ENCODE assay signal across 12 cellular contexts in genomic region chr21:39000496-39000895, GRCh38.
DNase-seq lines count a peak whose midpoint lies in the region; ATAC-seq, FAIRE-seq and TF ChIP-seq lines count a peak whose summit lies in the region.
"Had no signal": no experiment of that assay in that cellular context is flagged by ENCODE, and none has a peak within 500 bp of the region (broad histone marks: within the 10 kb centered on the region; RNA-seq: fewer than 3 reads in every experiment).

No MANE protein-coding gene starts in this region.

- in situ Hi-C loops in HepG2 (cut with HindIII; ENCODE audit: extremely low pct_ligation_motif_present, low pct_unique_long_range_greater_than_20kb): no loop called here

- intact Hi-C loops in HepG2 (cut with micrococcal nuclease; ENCODE audit: unreplicated experiment): no loop called here

- H3K4me3 ChIP-seq in HepG2 (replicated peaks in 1 of 3; ENCODE audit: insufficient read depth in 1 of 3, low read depth in 2 of 3, low read length in 3 of 3): no peak overlapping the region
- H3K4me3 ChIP-seq: cardiac muscle cell, suprapubic skin had no signal

- WGBS in HepG2 (ENCODE audit: low lambda C conversion rate): 8% methylated on average over 2 of the region's 3 CpGs

- TF ChIP-seq POLR2A in HepG2 (IDR thresholded peaks at IDR 0.05; ENCODE audit: insufficient read depth in 1 of 2, low read depth in 2 of 2, low read length in 2 of 2): no peak

- H3K4me1 ChIP-seq in HepG2 (ENCODE audit: insufficient read depth, low read length): peaks cover 37% of the 10 kb centered on the region

- TF ChIP-seq EP300 in HepG2 (IDR thresholded peaks at IDR 0.05; ENCODE audit: low read depth in 2 of 2, low read length in 2 of 2): peak in 1 of 2 experiments; percentile 32; a peak in 1 of 4 replicates
- TF ChIP-seq EP300 in HepG2 (CRISPR knock-in tag; IDR thresholded peaks at IDR 0.05; ENCODE audit: borderline replicate concordance): no peak

- H3K4me2 ChIP-seq in HepG2 (ENCODE audit: low read depth, low read length): no peak overlapping the region

- ATAC-seq in activated naive CD8-positive, alpha-beta T cell treated with anti-CD3 and anti-CD28 coated beads, Interleukin-2, amount 10 ng/mL, durations not matched to agents 7 days and 5 days (ENCODE audit: low read depth): no peak
- ATAC-seq in HepG2 (no peak; the same call in 2 of the 3 replicates), HG03175 (IDR thresholded peaks at IDR 0.05; ENCODE audit: unreplicated experiment) (no peak)

- no peak overlapping the region for H3K4me3 Mint-ChIP-seq in activated naive CD8-positive, alpha-beta T cell treated with anti-CD3 and anti-CD28 coated beads, Interleukin-2, amount 10 ng/mL, durations not matched to agents 7 days and 5 days

- H2AFZ ChIP-seq in HepG2 (ENCODE audit: low read length): no peak overlapping the region

- H3K36me3 Mint-ChIP-seq in activated naive CD8-positive, alpha-beta T cell treated with anti-CD3 and anti-CD28 coated beads, Interleukin-2, amount 10 ng/mL, durations not matched to agents 7 days and 5 days: no peaks in the 10 kb centered on the region

- H3K9me3 Mint-ChIP-seq in activated naive CD8-positive, alpha-beta T cell treated with anti-CD3 and anti-CD28 coated beads, Interleukin-2, amount 10 ng/mL, durations not matched to agents 7 days and 5 days: no peaks in the 10 kb centered on the region

- POLR2A ChIA-PET in activated naive CD8-positive, alpha-beta T cell treated with anti-CD3 and anti-CD28 coated beads, Interleukin-2, amount 10 ng/mL, durations not matched to agents 7 days and 5 days (lab: Charles Lee): no interaction called here
- POLR2A ChIA-PET in HepG2 (lab: Yijun Ruan, JAX): no interaction called here

- no peaks in the 10 kb centered on the region for H3K79me2 ChIP-seq in HepG2 (ENCODE audit: insufficient read depth, low read length)

- H3K27ac Mint-ChIP-seq in activated naive CD8-positive, alpha-beta T cell treated with anti-CD3 and anti-CD28 coated beads, Interleukin-2, amount 10 ng/mL, durations not matched to agents 7 days and 5 days: peak overlapping the region; percentile 43

- no peaks in the 10 kb centered on the region for H3K36me3 ChIP-seq in HepG2 (replicated peaks in 1 of 2; ENCODE audit: control insufficient read depth in 1 of 2, insufficient read depth in 2 of 2, low read length in 2 of 2)
- H3K36me3 ChIP-seq: cardiac muscle cell, suprapubic skin had no signal

- no peaks in the 10 kb centered on the region for H3K27me3 ChIP-seq in HepG2 (ENCODE audit: control insufficient read depth in 1 of 2, insufficient read depth in 2 of 2, low read length in 2 of 2)
- H3K27me3 ChIP-seq: cardiac muscle cell, suprapubic skin had no signal

- peaks cover 4% of the 10 kb centered on the region for H3K27me3 Mint-ChIP-seq in activated naive CD8-positive, alpha-beta T cell treated with anti-CD3 and anti-CD28 coated beads, Interleukin-2, amount 10 ng/mL, durations not matched to agents 7 days and 5 days

- CTCF ChIA-PET in HepG2 (lab: Yijun Ruan, JAX; ENCODE audit: low intra/inter-chr PET ratio, low total read pairs): no interaction called here

- H4K20me1 ChIP-seq in HepG2 (ENCODE audit: insufficient read depth, low read length): no peaks in the 10 kb centered on the region

- no peaks in the 10 kb centered on the region for H3K9me3 ChIP-seq in HepG2 (ENCODE audit: low read length)
- H3K9me3 ChIP-seq: suprapubic skin had no signal

- no TSS peak for BruUV-seq in HepG2 (replicated peaks; lab: Mats Ljungman, UMichigan)

- H3K9ac ChIP-seq in HepG2 (ENCODE audit: insufficient read depth, low read depth, low read length): no peak overlapping the region

- TF ChIP-seq RAD21 in HepG2 (CRISPR knock-in tag; IDR thresholded peaks at IDR 0.05): no peak

- DNase-seq in 8988T: peak; percentile 31
- peak; percentile 68 for DNase-seq in HT1080 (ENCODE audit: low read depth)
- DNase-seq in activated naive CD8-positive, alpha-beta T cell treated with anti-CD3 and anti-CD28 coated beads, Interleukin-2, amount 10 ng/mL, durations not matched to agents 7 days and 5 days: no peak
- DNase-seq in HepG2 (ENCODE audit: low spot score): no peak
- no peak for DNase-seq in NCI-H2107 (lab: John Stamatoyannopoulos, UW)
- DNase-seq in stimulated activated naive CD4-positive, alpha-beta T cell treated with Interleukin-2 at 50 U/mL for 16 hours (lab: John Stamatoyannopoulos, UW): no peak
- DNase-seq in NCI-H774 (lab: John Stamatoyannopoulos, UW): no peak
- DNase-seq: activated CD8-positive, alpha-beta memory T cell treated with anti-CD3 and anti-CD28 coated beads for 24 hours; NCI-H345 had no signal

- peaks cover 27% of the 10 kb centered on the region for H3K4me1 Mint-ChIP-seq in activated naive CD8-positive, alpha-beta T cell treated with anti-CD3 and anti-CD28 coated beads, Interleukin-2, amount 10 ng/mL, durations not matched to agents 7 days and 5 days

- FAIRE-seq in HepG2 (lab: Jason Lieb, UNC): no peak

- H3K27ac ChIP-seq in HepG2 (ENCODE audit: extremely low read length, insufficient read depth, low read length): no peak overlapping the region
- H3K27ac ChIP-seq: cardiac muscle cell had no signal

- TF ChIP-seq CTCF in HepG2 (CRISPR knock-in tag; IDR thresholded peaks at IDR 0.05): no peak

TF ChIP-seq in HepG2, 621 proteins besides CTCF, POLR2A, EP300 and RAD21:
- TF ChIP-seq RARA (CRISPR knock-in tag; IDR thresholded peaks at IDR 0.05) (peak; percentile 53; the same call in 1 of the 2 replicates), HOXA7 (CRISPR knock-in tag; IDR thresholded peaks at IDR 0.05) (no peak), MXI1 (IDR thresholded peaks at IDR 0.05; ENCODE audit: borderline replicate concordance, low read depth, low read length) (peak; percentile 13; the same call in 1 of the 3 replicates), SAP130 (CRISPR knock-in tag; IDR thresholded peaks at IDR 0.05; ENCODE audit: low read depth) (0 out of 2 replicates have a peak, but pooled peaks have one; percentile 35), BCLAF1 (IDR thresholded peaks at IDR 0.05) (no peak), IRF9 (CRISPR knock-in tag; IDR thresholded peaks at IDR 0.05; ENCODE audit: borderline replicate concordance) (peak; percentile 40; the same call in 1 of the 2 replicates), ELF3 (CRISPR knock-in tag; IDR thresholded peaks at IDR 0.05) (peak; percentile 33; the same call in 1 of the 2 replicates)
- TF ChIP-seq, protein P1, sequence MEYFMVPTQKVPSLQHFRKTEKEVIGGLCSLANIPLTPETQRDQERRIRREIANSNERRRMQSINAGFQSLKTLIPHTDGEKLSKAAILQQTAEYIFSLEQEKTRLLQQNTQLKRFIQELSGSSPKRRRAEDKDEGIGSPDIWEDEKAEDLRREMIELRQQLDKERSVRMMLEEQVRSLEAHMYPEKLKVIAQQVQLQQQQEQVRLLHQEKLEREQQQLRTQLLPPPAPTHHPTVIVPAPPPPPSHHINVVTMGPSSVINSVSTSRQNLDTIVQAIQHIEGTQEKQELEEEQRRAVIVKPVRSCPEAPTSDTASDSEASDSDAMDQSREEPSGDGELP (IDR thresholded peaks at IDR 0.05; ENCODE audit: borderline replicate concordance, low read depth): peak; percentile 34; the same call in 1 of the 2 replicates

Comparison
In these comparisons a context has a peak if more than half of its experiments do, and no peak if none do; other contexts are left out.
1. DNase-seq: peak in 8988T (single experiment) and HT1080 (single experiment); none in activated naive CD8-positive, alpha-beta T cell treated with anti-CD3 and anti-CD28 coated beads, Interleukin-2, amount 10 ng/mL, durations not matched to agents 7 days and 5 days (single experiment), HepG2 (single experiment), NCI-H2107 (single experiment), stimulated activated naive CD4-positive, alpha-beta T cell treated with Interleukin-2 at 50 U/mL for 16 hours (single experiment) and NCI-H774 (single experiment).